Comparison of ENCODE assay signal across 1 cellular context in genomic region chr17:77163521-77164280, GRCh38.
TF ChIP-seq lines count a peak whose summit lies in the region.

No MANE protein-coding gene starts in this region.

TF ChIP-seq in H1, 55 proteins besides CTCF, POLR2A, EP300 and RAD21:
- TF ChIP-seq TAF1 (IDR thresholded peaks at IDR 0.05; ENCODE audit: low read depth, low read length) (no peak), SP2 (IDR thresholded peaks at IDR 0.05; ENCODE audit: low read length) (no peak), CREB1 (IDR thresholded peaks at IDR 0.05) (no peak), RNF2 (IDR thresholded peaks at IDR 0.05; ENCODE audit: borderline replicate concordance, low read depth, low read length, missing control alignments, poor library complexity, severe bottlenecking) (no peak), RXRA (IDR thresholded peaks at IDR 0.05; ENCODE audit: insufficient read depth, low read depth, low read length) (no peak), POU5F1 (IDR thresholded peaks at IDR 0.05; ENCODE audit: low read depth, low read length) (no peak), ASH2L (IDR thresholded peaks at IDR 0.05; ENCODE audit: low read length) (no peak), TBP (IDR thresholded peaks at IDR 0.05; ENCODE audit: low read depth, low read length) (no peak), YY1 (IDR thresholded peaks at IDR 0.05; ENCODE audit: low read depth, low read length) (no peak)
TF ChIP-seq in H1: peak in this region for 0.
